9 cellular contexts compared by ENCODE assay signal in genomic region chr14:89359477-89360222, GRCh38. TPM values are rescaled to one million over a fixed set of nuclear protein-coding genes. Genes with fewer than 3 reads are reported as not detected.
DNase-seq lines count a peak whose midpoint lies in the region; ATAC-seq and TF ChIP-seq lines count a peak whose summit lies in the region.
"Had no signal": no experiment of that assay in that cellular context is flagged by ENCODE, and none has a peak within 500 bp of the region (broad histone marks: within the 10 kb centered on the region; RNA-seq: fewer than 3 reads in every experiment).

No MANE protein-coding gene starts in this region.

- peaks cover 24% of the 10 kb centered on the region for H3K36me3 Mint-ChIP-seq in activated naive CD4-positive, alpha-beta T cell treated with anti-CD3 and anti-CD28 coated beads, Interleukin-2, amount 10 ng/mL, durations not matched to agents 7 days and 5 days
- H3K36me3 Mint-ChIP-seq in chondrocyte (ENCODE audit: low read depth) (no peaks in the 10 kb centered on the region), naive B cell (peaks cover 0 to 6% of the 10 kb centered on the region in 2 donors), endothelial cell (ENCODE audit: low read depth, unreplicated experiment) (peaks cover 19% of the 10 kb centered on the region)

- intact Hi-C loops in uterus (cut with DNase I; ENCODE audit: low total_unique reads), result no loop called here

- no peaks in the 10 kb centered on the region for H3K9me3 ChIP-seq in uterus

- H3K4me1 Mint-ChIP-seq in activated naive CD4-positive, alpha-beta T cell treated with anti-CD3 and anti-CD28 coated beads, Interleukin-2, amount 10 ng/mL, durations not matched to agents 7 days and 5 days, result peaks cover 28% of the 10 kb centered on the region
- H3K4me1 Mint-ChIP-seq in chondrocyte (ENCODE audit: low read depth), result peaks cover 27% of the 10 kb centered on the region
- H3K4me1 Mint-ChIP-seq in naive B cell, result peaks cover 38 to 71% (median 66%) of the 10 kb centered on the region in 3 donors
- H3K4me1 Mint-ChIP-seq in endothelial cell (ENCODE audit: unreplicated experiment), result peaks cover 28% of the 10 kb centered on the region

- no peaks in the 10 kb centered on the region for H3K36me3 ChIP-seq in uterus

- peaks cover 2% of the 10 kb centered on the region for H3K9me3 Mint-ChIP-seq in activated naive CD4-positive, alpha-beta T cell treated with anti-CD3 and anti-CD28 coated beads, Interleukin-2, amount 10 ng/mL, durations not matched to agents 7 days and 5 days
- H3K9me3 Mint-ChIP-seq in chondrocyte (ENCODE audit: low read depth), result no peaks in the 10 kb centered on the region
- no peaks in the 10 kb centered on the region for H3K9me3 Mint-ChIP-seq in naive B cell
- H3K9me3 Mint-ChIP-seq in endothelial cell (ENCODE audit: unreplicated experiment), result no peaks in the 10 kb centered on the region

- no peak for TF ChIP-seq POLR2A in uterus (IDR thresholded peaks at IDR 0.05)

- TF ChIP-seq CTCF in chondrocyte (IDR thresholded peaks at IDR 0.05) (no peak), uterus (IDR thresholded peaks at IDR 0.05) (no peak), endothelial cell (IDR thresholded peaks at IDR 0.05; ENCODE audit: unreplicated experiment) (no peak)

- DNase-seq in activated naive CD4-positive, alpha-beta T cell treated with anti-CD3 and anti-CD28 coated beads, Interleukin-2, amount 10 ng/mL, durations not matched to agents 7 days and 5 days, result no peak
- DNase-seq in activated naive CD4-positive, alpha-beta T cell treated with Interleukin-2 at 50 U/mL for 16 hours, result no peak
- DNase-seq in chondrocyte (ENCODE audit: low spot score) (no peak), naive B cell (no peak), uterus (peak; percentile 46 to 64), NCI-H2107 (lab: John Stamatoyannopoulos, UW) (no peak), endothelial cell (ENCODE audit: low spot score) (no peak)
- DNase-seq: SIG-M5 had no signal

- peaks cover 0 to 2% of the 10 kb centered on the region in 2 donors for H3K4me1 ChIP-seq in uterus

- peak overlapping the region; percentile 53 to 68 for H3K27ac ChIP-seq in uterus

- H3K4me3 ChIP-seq in uterus, result no peak overlapping the region

- H3K27me3 Mint-ChIP-seq in activated naive CD4-positive, alpha-beta T cell treated with anti-CD3 and anti-CD28 coated beads, Interleukin-2, amount 10 ng/mL, durations not matched to agents 7 days and 5 days, result no peaks in the 10 kb centered on the region
- no peaks in the 10 kb centered on the region for H3K27me3 Mint-ChIP-seq in chondrocyte (ENCODE audit: low read depth)
- H3K27me3 Mint-ChIP-seq in naive B cell, result no peaks in the 10 kb centered on the region
- H3K27me3 Mint-ChIP-seq in endothelial cell (ENCODE audit: unreplicated experiment), result peaks cover 7% of the 10 kb centered on the region

- CTCF ChIA-PET in activated naive CD4-positive, alpha-beta T cell treated with anti-CD3 and anti-CD28 coated beads, Interleukin-2, amount 10 ng/mL, durations not matched to agents 7 days and 5 days (lab: Charles Lee), result interaction anchor here (0.6 kb wide), 1 partner anchor 16 kb away, joined by 3 read pairs; no protein-coding TSS in a partner anchor

- no peaks in the 10 kb centered on the region for H3K27me3 ChIP-seq in uterus

- no peak overlapping the region for H3K4me3 Mint-ChIP-seq in activated naive CD4-positive, alpha-beta T cell treated with anti-CD3 and anti-CD28 coated beads, Interleukin-2, amount 10 ng/mL, durations not matched to agents 7 days and 5 days
- H3K4me3 Mint-ChIP-seq in chondrocyte (ENCODE audit: unreplicated experiment), result no peak overlapping the region
- H3K4me3 Mint-ChIP-seq in naive B cell, result peak overlapping the region in 7 of 8 donors; percentile 26 to 84 (median 62)
- H3K4me3 Mint-ChIP-seq in endothelial cell (ENCODE audit: unreplicated experiment), result no peak overlapping the region

- ATAC-seq in naive B cell (ENCODE audit: low read depth in 2 of 2) (peak; percentile 57 to 61), HG03135 (IDR thresholded peaks at IDR 0.05; ENCODE audit: unreplicated experiment) (no peak)

- H3K27ac Mint-ChIP-seq in activated naive CD4-positive, alpha-beta T cell treated with anti-CD3 and anti-CD28 coated beads, Interleukin-2, amount 10 ng/mL, durations not matched to agents 7 days and 5 days, result peak overlapping the region; percentile 77
- H3K27ac Mint-ChIP-seq in chondrocyte (ENCODE audit: unreplicated experiment) (peak overlapping the region; percentile 87), naive B cell (peak overlapping the region; percentile 64 to 97 (median 92)), endothelial cell (ENCODE audit: unreplicated experiment) (no peak overlapping the region)

RNA-seq across cellular contexts. Expression of gene FOXN3, which starts 57.4 kb away (rescaled TPM):
- total RNA-seq in chondrocyte (129 to 161 TPM (median 155 TPM) in 3 replicates), uterus (100 to 1,000 TPM in 1 of 4 donors, 10 to 100 TPM in 3; 37.7 to 103 (median 74.9) TPM), endothelial cell (ENCODE audit: unreplicated experiment) (108 TPM)
- polyA plus RNA-seq in naive B cell (ENCODE audit: low read depth in 6 of 6), result 10 to 100 TPM; 47.8 to 77.5 (median 58.7) TPM

Comparison
In these comparisons a context has a peak if more than half of its experiments do, and no peak if none do; other contexts are left out.
1. DNase-seq: peak in uterus (2 of 2); none in activated naive CD4-positive, alpha-beta T cell treated with anti-CD3 and anti-CD28 coated beads, Interleukin-2, amount 10 ng/mL, durations not matched to agents 7 days and 5 days (single experiment), activated naive CD4-positive, alpha-beta T cell treated with Interleukin-2 at 50 U/mL for 16 hours (single experiment), chondrocyte (single experiment), naive B cell (single experiment), NCI-H2107 (single experiment) and endothelial cell (single experiment).
2. H3K4me3 Mint-ChIP-seq: peak in naive B cell (7 of 8); none in activated naive CD4-positive, alpha-beta T cell treated with anti-CD3 and anti-CD28 coated beads, Interleukin-2, amount 10 ng/mL, durations not matched to agents 7 days and 5 days (single experiment), chondrocyte (single experiment) and endothelial cell (single experiment).